8 cellular contexts compared by ENCODE assay signal in the genomic region with DNA sequence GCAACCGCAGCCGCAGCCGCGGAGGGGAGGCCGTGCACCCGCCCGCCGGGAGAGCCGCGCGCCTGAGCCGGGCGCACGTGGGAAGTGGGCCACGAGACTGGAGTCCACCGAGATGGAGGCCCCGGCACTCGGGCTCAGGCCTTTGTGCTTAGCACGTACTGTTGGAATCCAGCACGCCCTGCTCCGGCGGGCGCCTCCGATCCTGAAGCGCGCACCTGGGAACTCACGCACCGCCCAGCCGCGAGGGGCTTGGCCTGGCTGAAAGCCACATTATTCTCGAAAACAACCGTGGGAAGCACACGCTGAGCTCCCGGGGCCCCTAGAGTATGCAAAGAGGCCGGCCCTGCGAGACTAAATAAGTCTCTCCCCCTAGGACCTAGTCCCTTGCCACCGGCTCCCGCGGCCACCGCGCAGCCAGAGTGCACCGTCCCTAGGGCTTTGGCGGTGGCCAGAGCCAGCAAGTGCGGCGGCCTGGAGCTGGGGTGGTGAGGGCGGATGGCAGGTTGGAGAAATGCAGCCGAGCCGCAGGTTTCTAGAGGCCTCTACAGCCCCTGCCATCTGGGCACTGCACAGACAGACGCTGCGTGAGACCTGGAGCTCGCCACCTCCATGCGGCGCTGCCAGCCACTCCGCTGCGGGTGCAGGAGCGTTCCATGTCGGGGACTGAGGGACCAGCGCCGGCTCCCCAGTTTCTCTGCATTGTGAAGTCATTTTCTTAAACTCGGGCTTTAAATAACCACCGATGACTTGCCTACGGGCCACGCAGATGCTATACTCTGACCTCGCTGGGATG. TPM values are rescaled to one million over a fixed set of nuclear protein-coding genes. Genes with fewer than 3 reads are reported as not detected.
DNase-seq lines count a peak whose midpoint lies in the region; ATAC-seq and TF ChIP-seq lines count a peak whose summit lies in the region.

No MANE protein-coding gene starts in this region.

- H3K4me1 Mint-ChIP-seq in activated naive CD8-positive, alpha-beta T cell treated with anti-CD3 and anti-CD28 coated beads, Interleukin-2, amount 50 U/mL, for 24 hours, result peaks cover 2% of the 10 kb centered on the region

- peak overlapping the region; percentile 69 for H3K4me3 Mint-ChIP-seq in activated naive CD8-positive, alpha-beta T cell treated with anti-CD3 and anti-CD28 coated beads, Interleukin-2, amount 50 U/mL, for 24 hours

- no peaks in the 10 kb centered on the region for H3K9me3 Mint-ChIP-seq in activated naive CD8-positive, alpha-beta T cell treated with anti-CD3 and anti-CD28 coated beads, Interleukin-2, amount 50 U/mL, for 24 hours

- H3K4me3 ChIP-seq in right atrium auricular region (peak overlapping the region; percentile 20 to 57), prostate gland (peak overlapping the region; percentile 23 to 27)

- peak; percentile 46 for ATAC-seq in HG02884 (IDR thresholded peaks at IDR 0.05; ENCODE audit: unreplicated experiment)
- peak; percentile 66 for ATAC-seq in activated naive CD8-positive, alpha-beta T cell treated with anti-CD3 and anti-CD28 coated beads, Interleukin-2, amount 50 U/mL, for 24 hours

- WGBS in prostate gland, result 2% methylated on average over 41 of the region's 64 CpGs

- no peak for TF ChIP-seq CTCF in right atrium auricular region (IDR thresholded peaks at IDR 0.05)
- TF ChIP-seq CTCF in prostate gland (IDR thresholded peaks at IDR 0.05), result no peak

- H3K27me3 Mint-ChIP-seq in activated naive CD8-positive, alpha-beta T cell treated with anti-CD3 and anti-CD28 coated beads, Interleukin-2, amount 50 U/mL, for 24 hours, result peaks cover 62% of the 10 kb centered on the region

- H3K36me3 Mint-ChIP-seq in activated naive CD8-positive, alpha-beta T cell treated with anti-CD3 and anti-CD28 coated beads, Interleukin-2, amount 50 U/mL, for 24 hours (ENCODE audit: low read depth), result peaks cover 2% of the 10 kb centered on the region

- no peak overlapping the region for H3K27ac Mint-ChIP-seq in activated naive CD8-positive, alpha-beta T cell treated with anti-CD3 and anti-CD28 coated beads, Interleukin-2, amount 50 U/mL, for 24 hours

- DNase-seq in NCI-H82 (lab: John Stamatoyannopoulos, UW) (peak; percentile 61), NCI-H82 treated with DMSO at 0.1 percent for 48 hours (lab: John Stamatoyannopoulos, UW; ENCODE audit: unreplicated experiment) (no peak), NCI-H748 treated with DMSO at 0.1 percent for 48 hours (lab: John Stamatoyannopoulos, UW) (peak; percentile 71), right atrium auricular region (ENCODE audit: low spot score) (no peak), prostate gland (ENCODE audit: low spot score) (no peak), OCI-M2 (lab: John Stamatoyannopoulos, UW; ENCODE audit: unreplicated experiment) (no peak)
- DNase-seq in activated naive CD8-positive, alpha-beta T cell treated with anti-CD3 and anti-CD28 coated beads, Interleukin-2, amount 50 U/mL, for 24 hours, result peak; percentile 32

- no peaks in the 10 kb centered on the region for H3K36me3 ChIP-seq in right atrium auricular region
- no peaks in the 10 kb centered on the region for H3K36me3 ChIP-seq in prostate gland

- H3K9me3 ChIP-seq in right atrium auricular region (no peaks in the 10 kb centered on the region), prostate gland (no peaks in the 10 kb centered on the region)

- TF ChIP-seq POLR2A in prostate gland (IDR thresholded peaks at IDR 0.05), result no peak

- H3K27ac ChIP-seq in right atrium auricular region, result peak overlapping the region in 1 of 2 donors; percentile 46
- H3K27ac ChIP-seq in prostate gland, result no peak overlapping the region

- intact Hi-C loops in prostate gland (cut with DNase I), result loop anchor here (5.0 kb wide), 2 partner anchors 1329 to 1404 kb away; no protein-coding TSS in a partner anchor

- H3K4me1 ChIP-seq in right atrium auricular region (peaks cover 0 to 12% of the 10 kb centered on the region in 2 donors), prostate gland (replicated peaks) (no peaks in the 10 kb centered on the region)

- H3K27me3 ChIP-seq in right atrium auricular region (no peaks in the 10 kb centered on the region), prostate gland (replicated peaks; ENCODE audit: insufficient read depth) (peaks cover 3% of the 10 kb centered on the region)

RNA-seq across cellular contexts. Expression of a gene that starts 42.0 kb away (rescaled TPM):
- 1 to 10 TPM in 1 of 2 donors, under 1 TPM in 1; 0.82 to 5.2 TPM for total RNA-seq in right atrium auricular region
- total RNA-seq in prostate gland, result 1 to 10 TPM; 1.5 to 7.0 TPM

Comparison
In these comparisons a context has a peak if more than half of its experiments do, and no peak if none do; other contexts are left out.
1. DNase-seq: peak in NCI-H82 (single experiment), NCI-H748 treated with DMSO at 0.1 percent for 48 hours (single experiment) and activated naive CD8-positive, alpha-beta T cell treated with anti-CD3 and anti-CD28 coated beads, Interleukin-2, amount 50 U/mL, for 24 hours (single experiment); none in NCI-H82 treated with DMSO at 0.1 percent for 48 hours (single experiment), right atrium auricular region (single experiment), prostate gland (single experiment) and OCI-M2 (single experiment).